ENCODE assay signal across 8 cellular contexts in the genomic region with DNA sequence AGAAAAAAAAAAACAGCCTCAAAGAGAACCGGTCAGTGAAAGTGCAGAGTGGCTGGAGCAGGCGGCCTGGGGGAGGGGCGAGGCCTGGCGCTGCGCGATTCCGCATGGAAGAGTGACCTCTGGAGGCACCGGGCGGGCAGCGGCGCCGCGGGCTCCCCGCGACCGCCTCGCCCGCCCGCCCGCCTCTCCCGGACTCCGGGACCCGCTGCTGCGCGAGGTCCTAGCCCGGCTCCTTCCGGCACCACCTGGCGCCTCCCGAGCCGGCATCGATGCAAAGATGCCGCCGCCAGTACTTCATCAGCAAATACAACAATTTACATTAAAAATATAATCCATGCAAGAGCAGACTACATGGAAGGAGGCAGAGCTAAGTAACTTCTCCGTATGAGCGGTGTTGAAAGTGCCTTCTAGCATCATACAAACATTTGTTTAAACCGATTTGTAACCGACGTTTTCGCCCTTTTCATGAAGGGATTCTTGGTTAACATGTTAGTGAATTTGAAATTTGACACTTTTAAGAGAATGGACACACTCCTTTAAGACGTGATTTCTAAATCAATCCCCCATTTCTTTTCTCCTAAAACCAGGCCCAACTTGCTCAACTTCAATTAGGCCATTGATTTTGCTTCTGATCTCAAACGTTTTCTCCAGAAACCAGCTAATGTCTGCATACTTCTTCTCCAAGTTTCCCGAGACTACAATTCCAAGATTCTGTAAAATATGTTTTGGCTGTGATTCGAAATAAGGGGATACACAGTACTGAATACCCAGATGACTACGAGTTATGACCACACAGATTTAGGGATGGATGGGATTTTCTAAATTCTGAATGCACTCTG. TPM values are rescaled to one million over a fixed set of nuclear protein-coding genes. Genes with fewer than 3 reads are reported as not detected.
DNase-seq lines count a peak whose midpoint lies in the region; ATAC-seq and TF ChIP-seq lines count a peak whose summit lies in the region.

No MANE protein-coding gene starts in this region.

- intact Hi-C loops in CD8-positive, alpha-beta T cell (cut with DNase I, micrococcal nuclease) = loop anchor here (5.0 to 10.0 kb wide), 2 partner anchors 1119 to 1961 kb away; no protein-coding TSS in a partner anchor
- intact Hi-C loops in HCT116 (cut with micrococcal nuclease) = loop anchor here (1.0 to 10.0 kb wide), 8 partner anchors 436 to 1329 kb away; no protein-coding TSS in a partner anchor
- intact Hi-C loops in ascending aorta (cut with DNase I) = loop anchor here (5.0 to 10.0 kb wide), 5 partner anchors 909 to 1961 kb away; no protein-coding TSS in a partner anchor
- intact Hi-C loops in left cardiac atrium (cut with DNase I) = loop anchor here (5.0 to 10.0 kb wide), 4 partner anchors 381 to 1961 kb away; no protein-coding TSS in a partner anchor

- peaks cover 20% of the 10 kb centered on the region for H3K4me1 Mint-ChIP-seq in CD8-positive, alpha-beta T cell (ENCODE audit: low read depth)
- peaks cover 47% of the 10 kb centered on the region for H3K4me1 Mint-ChIP-seq in osteocyte (ENCODE audit: unreplicated experiment)

- CTCF ChIA-PET in CD8-positive, alpha-beta T cell (lab: Charles Lee) = no interaction called here
- CTCF ChIA-PET in HCT116 (lab: Charles Lee) = interaction anchor here (0.8 kb wide), 1 partner anchor 496 kb away, joined by 3 read pairs; no protein-coding TSS in a partner anchor

- H3K9me2 ChIP-seq in HCT116 (ENCODE audit: insufficient read depth) = no peaks in the 10 kb centered on the region

- no peak for ATAC-seq in CD8-positive, alpha-beta T cell
- ATAC-seq in HCT116 (peak; percentile 41), left cardiac atrium (peak; percentile 64 to 67), GM18858 (IDR thresholded peaks at IDR 0.05; ENCODE audit: unreplicated experiment) (no peak), GM18868 (IDR thresholded peaks at IDR 0.05; ENCODE audit: unreplicated experiment) (no peak)

- H3K27me3 Mint-ChIP-seq in CD8-positive, alpha-beta T cell (ENCODE audit: low read depth) = peaks cover 42% of the 10 kb centered on the region
- H3K27me3 Mint-ChIP-seq in osteocyte (ENCODE audit: unreplicated experiment) = no peaks in the 10 kb centered on the region

- RAD21 ChIA-PET in HCT116 (lab: Charles Lee; ENCODE audit: low non-redundant PET in 1 of 2, low total read pairs in 2 of 2, uncharacterized antibody in 2 of 2, unreplicated experiment in 2 of 2) = interaction anchor here in 1 of 2 experiments (0.7 kb wide), 3 partner anchors 450 to 1378 kb away, joined by 3 to 5 read pairs (median 5); no protein-coding TSS in a partner anchor

- peak in 3 of 7 experiments; percentile 9 to 49 (median 21) for DNase-seq in CD8-positive, alpha-beta T cell
- DNase-seq in HCT116 (ENCODE audit: low read depth, low spot score) (no peak), NT2/D1 (ENCODE audit: low read depth, low spot score) (no peak), ascending aorta (ENCODE audit: low spot score in 2 of 2) (peak in 1 of 2 donors; percentile 88), left cardiac atrium (peak; percentile 87), osteocyte (ENCODE audit: extremely low spot score, unreplicated experiment) (peak; percentile 94)

- TSS peak; percentile 35 for BruUV-seq in HCT116 (replicated peaks; lab: Mats Ljungman, UMichigan)

- H3K36me3 Mint-ChIP-seq in CD8-positive, alpha-beta T cell = no peaks in the 10 kb centered on the region
- no peaks in the 10 kb centered on the region for H3K36me3 Mint-ChIP-seq in osteocyte (ENCODE audit: unreplicated experiment)

- peaks cover 15% of the 10 kb centered on the region for H3K27me3 ChIP-seq in CD8-positive, alpha-beta T cell (ENCODE audit: insufficient read depth, low read length)
- H3K27me3 ChIP-seq in HCT116 (ENCODE audit: insufficient read depth, low read length) (no peaks in the 10 kb centered on the region), NT2/D1 (ENCODE audit: insufficient read depth, insufficient read length) (no peaks in the 10 kb centered on the region), ascending aorta (no peaks in the 10 kb centered on the region)

- peak overlapping the region; percentile 72 for H2AFZ ChIP-seq in HCT116 (ENCODE audit: low read depth, low read length, poor library complexity, severe bottlenecking)

- H3K36me3 ChIP-seq in CD8-positive, alpha-beta T cell (ENCODE audit: insufficient read depth, low read length) = no peaks in the 10 kb centered on the region
- H3K36me3 ChIP-seq in HCT116 (ENCODE audit: control insufficient read depth in 1 of 2, insufficient read depth in 2 of 2, low read length in 2 of 2) (peaks cover 0 to 3% of the 10 kb centered on the region in 2 experiments; a peak in 2 of 4 replicates), NT2/D1 (ENCODE audit: insufficient read depth, insufficient read length, low read length) (peaks cover 17% of the 10 kb centered on the region), ascending aorta (no peaks in the 10 kb centered on the region)

- no peaks in the 10 kb centered on the region for H3K9me3 ChIP-seq in CD8-positive, alpha-beta T cell (ENCODE audit: low read length)
- H3K9me3 ChIP-seq in HCT116 (ENCODE audit: control insufficient read depth in 1 of 2, insufficient read depth in 1 of 2, low read depth in 1 of 2, low read length in 2 of 2) (no peaks in the 10 kb centered on the region), NT2/D1 (ENCODE audit: insufficient read depth, low read length) (no peaks in the 10 kb centered on the region), ascending aorta (no peaks in the 10 kb centered on the region)

- no peak for TF ChIP-seq CTCF in CD8-positive, alpha-beta T cell (IDR thresholded peaks at IDR 0.05)
- TF ChIP-seq CTCF in HCT116 (IDR thresholded peaks at IDR 0.05 in 2 of 3, conservative IDR thresholded peaks at IDR 0.05 in 1 of 3; ENCODE audit: borderline replicate concordance in 1 of 3, insufficient read depth in 1 of 3, low read depth in 2 of 3, low read length in 2 of 3) (peak; percentile 14 to 59 (median 42); a peak in 4 of 6 replicates), ascending aorta (IDR thresholded peaks at IDR 0.05) (peak; percentile 33 to 53 (median 46)), osteocyte (IDR thresholded peaks at IDR 0.05) (peak; percentile 82)

- TF ChIP-seq POLR2A in HCT116 (IDR thresholded peaks at IDR 0.05; ENCODE audit: borderline replicate concordance, extremely low read depth, insufficient read depth, insufficient read length) = no peak

- peak overlapping the region; percentile 68 for H3K4me3 Mint-ChIP-seq in CD8-positive, alpha-beta T cell
- peak overlapping the region; percentile 90 for H3K4me3 Mint-ChIP-seq in osteocyte (ENCODE audit: unreplicated experiment)

- H3K9me3 Mint-ChIP-seq in CD8-positive, alpha-beta T cell = no peaks in the 10 kb centered on the region
- no peaks in the 10 kb centered on the region for H3K9me3 Mint-ChIP-seq in osteocyte (ENCODE audit: unreplicated experiment)

- H3K27ac Mint-ChIP-seq in CD8-positive, alpha-beta T cell = no peak overlapping the region
- peak overlapping the region; percentile 95 for H3K27ac Mint-ChIP-seq in osteocyte (ENCODE audit: unreplicated experiment)

- no peak overlapping the region for H3K27ac ChIP-seq in CD8-positive, alpha-beta T cell (ENCODE audit: low read depth, low read length)
- peak overlapping the region; percentile 81 for H3K27ac ChIP-seq in HCT116 (ENCODE audit: low read depth, low read length)
- H3K27ac ChIP-seq in ascending aorta = peak overlapping the region; percentile 90 to 97

- peaks cover 65% of the 10 kb centered on the region for H3K79me2 ChIP-seq in HCT116 (ENCODE audit: insufficient read depth, low read length)

- peak overlapping the region; percentile 81 for H3K4me2 ChIP-seq in HCT116 (ENCODE audit: low read length)

- TF ChIP-seq RAD21 in HCT116 (IDR thresholded peaks at IDR 0.05; ENCODE audit: low read depth) = peak; percentile 78

- H3K4me1 ChIP-seq in CD8-positive, alpha-beta T cell (ENCODE audit: insufficient read depth, low read length) = peaks cover 15% of the 10 kb centered on the region
- H3K4me1 ChIP-seq in HCT116 (ENCODE audit: control insufficient read depth in 1 of 2, insufficient read depth in 2 of 2, low read length in 2 of 2) = peaks cover 13 to 29% of the 10 kb centered on the region in 2 experiments
- H3K4me1 ChIP-seq in NT2/D1 (ENCODE audit: insufficient read depth, insufficient read length) = peaks cover 3% of the 10 kb centered on the region
- peaks cover 0 to 2% of the 10 kb centered on the region in 2 donors for H3K4me1 ChIP-seq in ascending aorta

- H4K20me1 ChIP-seq in HCT116 (ENCODE audit: insufficient read depth) = peaks cover 18% of the 10 kb centered on the region; the same call in 1 of the 2 replicates

- POLR2A ChIA-PET in CD8-positive, alpha-beta T cell (lab: Charles Lee) = no interaction called here
- POLR2A ChIA-PET in HCT116 (lab: Charles Lee) = interaction anchor here (1.2 kb wide), 1 partner anchor 9 kb away, joined by 3 read pairs; no protein-coding TSS in a partner anchor

- H3K9ac ChIP-seq in HCT116 (ENCODE audit: low read length) = peak overlapping the region; percentile 75
- peak overlapping the region; percentile 83 for H3K9ac ChIP-seq in NT2/D1 (ENCODE audit: insufficient read length, low read depth)

- H3K4me3 ChIP-seq in CD8-positive, alpha-beta T cell (ENCODE audit: low read depth, low read length) = no peak overlapping the region
- H3K4me3 ChIP-seq in HCT116 (replicated peaks in 1 of 2; ENCODE audit: low read depth in 1 of 2, low read length in 2 of 2) (peak overlapping the region; percentile 76 to 90), NT2/D1 (ENCODE audit: insufficient read length, low read depth) (peak overlapping the region; percentile 65), ascending aorta (peak overlapping the region; percentile 79 to 98)

TF ChIP-seq in HCT116, 20 proteins besides CTCF, POLR2A, EP300 and RAD21 (continues in another document):
- TF ChIP-seq POLR2AphosphoS5 (IDR thresholded peaks at IDR 0.05; ENCODE audit: low read depth, low read length) (0 out of 2 replicates have a peak, but pooled peaks have one; percentile 13), CEBPB (IDR thresholded peaks at IDR 0.05; ENCODE audit: low read depth) (no peak), SRF (IDR thresholded peaks at IDR 0.05; ENCODE audit: low read depth) (no peak), ZFX (IDR thresholded peaks at IDR 0.05) (no peak), FOSL1 (IDR thresholded peaks at IDR 0.05; ENCODE audit: low read depth) (no peak), EZH2phosphoT487 (IDR thresholded peaks at IDR 0.05; ENCODE audit: borderline replicate concordance) (no peak)
- TF ChIP-seq, protein P1, sequence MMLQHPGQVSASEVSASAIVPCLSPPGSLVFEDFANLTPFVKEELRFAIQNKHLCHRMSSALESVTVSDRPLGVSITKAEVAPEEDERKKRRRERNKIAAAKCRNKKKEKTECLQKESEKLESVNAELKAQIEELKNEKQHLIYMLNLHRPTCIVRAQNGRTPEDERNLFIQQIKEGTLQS (IDR thresholded peaks at IDR 0.05) = no peak

RNA-seq across cellular contexts. Expression of a gene that starts 2.1 kb away (rescaled TPM):
- total RNA-seq in CD8-positive, alpha-beta T cell = under 1 TPM; 0.57 to 0.61 TPM
- total RNA-seq in HCT116 (2021; ENCODE audit: unreplicated experiment) = 30.9 TPM
- polyA plus RNA-seq in HCT116 (2012) = 13.5 and 18.0 TPM in 2 replicates
- total RNA-seq in ascending aorta = 38.0 TPM
- 10 to 100 TPM in 1 of 2 donors, 1 to 10 TPM in 1; 9.5 to 14.8 TPM for total RNA-seq in left cardiac atrium
- total RNA-seq in osteocyte = 49.2 and 50.0 TPM in 2 replicates

RNA-seq across cellular contexts. Expression of a gene that starts 34.6 kb away (rescaled TPM):
- 100 to 1,000 TPM; 130 to 145 TPM for total RNA-seq in CD8-positive, alpha-beta T cell
- 57.8 TPM for total RNA-seq in HCT116 (2021; ENCODE audit: unreplicated experiment)
- polyA plus RNA-seq in HCT116 (2012) = 35.8 and 38.3 TPM in 2 replicates
- 79.7 TPM for total RNA-seq in ascending aorta
- total RNA-seq in left cardiac atrium = 10 to 100 TPM; 35.4 to 39.0 TPM
- total RNA-seq in osteocyte = 65.8 and 78.8 TPM in 2 replicates

Comparison
In these comparisons a context has a peak if more than half of its experiments do, and no peak if none do; other contexts are left out.
1. ATAC-seq: peak in HCT116 (single experiment) and left cardiac atrium (2 of 2); none in CD8-positive, alpha-beta T cell (single experiment), GM18858 (single experiment) and GM18868 (single experiment).
2. DNase-seq: peak in left cardiac atrium (single experiment) and osteocyte (single experiment); none in HCT116 (single experiment) and NT2/D1 (single experiment).
3. RNA of a gene that starts 2.1 kb away (total RNA-seq): 49.2 to 50.0 TPM in osteocyte, 38.0 TPM in ascending aorta (single experiment), 30.9 TPM in HCT116 (single experiment) and 9.5 to 14.8 TPM in left cardiac atrium; 0.57 to 0.61 TPM in CD8-positive, alpha-beta T cell; every median in the first group is over 4 times any median in the second.